In genomic region chr3:147758786-147759185, GRCh38 we compare ENCODE assay signal across 19 cellular contexts.
A peak's percentile ranks its signal among the peaks of the same experiment; 100 is the strongest.
DNase-seq lines count a peak whose midpoint lies in the region; ATAC-seq and TF ChIP-seq lines count a peak whose summit lies in the region.
"Had no signal": no experiment of that assay in that cellular context is flagged by ENCODE, and none has a peak within 500 bp of the region (broad histone marks: within the 10 kb centered on the region; RNA-seq: fewer than 3 reads in every experiment).

No MANE protein-coding gene starts in this region.

- no peaks in the 10 kb centered on the region for H3K27me3 ChIP-seq in tibial artery
- H3K27me3 ChIP-seq: cardiac muscle cell, upper lobe of right lung had no signal

- H3K36me3 ChIP-seq in tibial artery: no peaks in the 10 kb centered on the region
- H3K36me3 ChIP-seq: cardiac muscle cell, upper lobe of right lung had no signal

- TF ChIP-seq CTCF in fibroblast of mammary gland (conservative IDR thresholded peaks at IDR 0.05; ENCODE audit: control insufficient read depth, insufficient read depth, low read depth, low read length) (no peak), tibial artery (IDR thresholded peaks at IDR 0.05) (no peak)

- DNase-seq in NCI-H2081 (lab: John Stamatoyannopoulos, UW) (peak; percentile 7 to 46), NCI-H2081 treated with DMSO at 0.1 percent for 48 hours (lab: John Stamatoyannopoulos, UW) (no peak), fibroblast of mammary gland (ENCODE audit: low read depth) (peak; percentile 50), myocyte (ENCODE audit: low read depth) (peak; percentile 35), tibial artery (no peak), DMS79 (lab: John Stamatoyannopoulos, UW) (no peak), NOMO-1 treated with dmso at 0.1 percent for 144 hours (lab: John Stamatoyannopoulos, UW; ENCODE audit: unreplicated experiment) (no peak)
- DNase-seq: activated CD4-positive, alpha-beta T cell treated with anti-CD3 and anti-CD28 coated beads, Interleukin-2, amount 50 U/mL, for 4 hours; activated T-cell treated with anti-CD3 and anti-CD28 coated beads, Interleukin-2, amount 50 U/mL, for 1 hour; effector memory CD8-positive, alpha-beta T cell; MV-4-11; NCI-H2107; NCI-H774; occipital lobe; stimulated activated naive CD8-positive, alpha-beta T cell treated with anti-CD3 and anti-CD28 coated beads, Interleukin-15, Interleukin-2, amounts not matched to agents 100 U/mL and 50 U/mL, for 24 hours; upper lobe of right lung had no signal

- H3K4me3 ChIP-seq in fibroblast of mammary gland (ENCODE audit: control insufficient read depth, low read depth, low read length) (no peak overlapping the region), tibial artery (no peak overlapping the region)
- H3K4me3 ChIP-seq: cardiac muscle cell, upper lobe of right lung had no signal

- peaks cover 0 to 38% (median 3%) of the 10 kb centered on the region in 4 donors for H3K4me1 ChIP-seq in tibial artery
- H3K4me1 ChIP-seq: upper lobe of right lung had no signal

- H3K9me3 ChIP-seq in tibial artery: no peaks in the 10 kb centered on the region
- H3K9me3 ChIP-seq: upper lobe of right lung had no signal

- peak overlapping the region; percentile 48 to 57 for H3K27ac ChIP-seq in tibial artery
- H3K27ac ChIP-seq: 22Rv1, cardiac muscle cell, upper lobe of right lung had no signal

- intact Hi-C loops in tibial artery (cut with DNase I; ENCODE audit: low total_unique reads): no loop called here

- no peak for ATAC-seq in GM19397 (IDR thresholded peaks at IDR 0.05; ENCODE audit: unreplicated experiment)
- ATAC-seq: effector memory CD8-positive, alpha-beta T cell; stimulated activated naive CD8-positive, alpha-beta T cell treated with anti-CD3 and anti-CD28 coated beads, Interleukin-15, Interleukin-2, amounts not matched to agents 100 U/mL and 50 U/mL, for 24 hours; upper lobe of right lung had no signal

Comparison
In these comparisons a context has a peak if more than half of its experiments do, and no peak if none do; other contexts are left out.
1. DNase-seq: peak in NCI-H2081 (2 of 2), fibroblast of mammary gland (single experiment) and myocyte (single experiment); none in NCI-H2081 treated with DMSO at 0.1 percent for 48 hours (single experiment), tibial artery (0 of 2), DMS79 (single experiment) and NOMO-1 treated with dmso at 0.1 percent for 144 hours (single experiment).